Comparison of ENCODE assay signal across 18 cellular contexts in the genomic region with DNA sequence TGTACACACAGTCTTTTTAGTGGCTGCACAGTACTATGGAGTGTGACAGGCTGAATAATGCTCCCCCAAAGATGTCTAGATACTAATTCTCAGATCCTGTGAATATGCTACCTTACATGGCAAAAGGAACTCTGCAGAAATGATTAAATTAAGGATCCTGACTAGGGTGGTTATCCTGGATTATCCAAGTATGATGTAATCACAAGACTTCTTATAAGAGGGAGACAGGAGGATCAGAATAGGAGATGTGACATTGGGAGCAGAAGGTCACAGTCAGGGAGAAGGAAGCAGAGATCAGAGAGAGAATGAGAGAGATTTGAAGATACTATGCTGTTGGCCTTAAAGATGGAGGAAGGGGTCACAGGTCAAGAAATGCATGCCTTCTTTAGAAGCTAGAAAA. TPM values are rescaled to one million over a fixed set of nuclear protein-coding genes. Genes with fewer than 3 reads are reported as not detected.
A peak's percentile ranks its signal among the peaks of the same experiment; 100 is the strongest.
DNase-seq lines count a peak whose midpoint lies in the region; ATAC-seq and TF ChIP-seq lines count a peak whose summit lies in the region.
"Had no signal": no experiment of that assay in that cellular context is flagged by ENCODE, and none has a peak within 500 bp of the region (broad histone marks: within the 10 kb centered on the region; RNA-seq: fewer than 3 reads in every experiment).

No MANE protein-coding gene starts in this region.

- peaks cover 22 to 24% of the 10 kb centered on the region in 2 donors for H3K4me1 Mint-ChIP-seq in natural killer cell treated with Interleukin-12 subunit alpha and Interleukin-12 subunit beta and Interleukin-15 and Interleukin-18, amount 100 ng/mL, for 72 hours (ENCODE audit: low read depth in 2 of 2)
- H3K4me1 Mint-ChIP-seq in natural killer cell (peaks cover 13 to 20% of the 10 kb centered on the region in 2 donors), endothelial cell (ENCODE audit: unreplicated experiment) (no peaks in the 10 kb centered on the region)

- no peaks in the 10 kb centered on the region for H3K27me3 Mint-ChIP-seq in natural killer cell treated with Interleukin-12 subunit alpha and Interleukin-12 subunit beta and Interleukin-15 and Interleukin-18, amount 100 ng/mL, for 72 hours
- H3K27me3 Mint-ChIP-seq in natural killer cell (ENCODE audit: low read depth in 2 of 2) (no peaks in the 10 kb centered on the region), endothelial cell (ENCODE audit: unreplicated experiment) (no peaks in the 10 kb centered on the region)

- no peak for DNase-seq in natural killer cell treated with Interleukin-12 subunit alpha and Interleukin-12 subunit beta and Interleukin-15 and Interleukin-18, amount 100 ng/mL, for 72 hours (ENCODE audit: low spot score)
- DNase-seq in natural killer cell, result no peak
- DNase-seq in NCI-H82 (lab: John Stamatoyannopoulos, UW), result peak; percentile 34
- no peak for DNase-seq in endothelial cell (ENCODE audit: low spot score)
- no peak for DNase-seq in C1 segment of cervical spinal cord (lab: John Stamatoyannopoulos, UW)
- no peak for DNase-seq in DMS153 (lab: John Stamatoyannopoulos, UW)
- DNase-seq: ACHN, AML-193, DMS79 treated with DMSO at 0.1 percent for 48 hours, GOT3, KG1, NCI-H1048, NCI-H1436 treated with DMSO at 0.1 percent for 48 hours, NCI-H2029 treated with DMSO at 0.1 percent for 48 hours, NCI-H2171 treated with DMSO at 0.1 percent for 48 hours, NCI-H774 had no signal

- peak overlapping the region; percentile 1 to 2 for H3K27ac Mint-ChIP-seq in natural killer cell treated with Interleukin-12 subunit alpha and Interleukin-12 subunit beta and Interleukin-15 and Interleukin-18, amount 100 ng/mL, for 72 hours
- peak overlapping the region in 1 of 2 donors; percentile 0 for H3K27ac Mint-ChIP-seq in natural killer cell
- H3K27ac Mint-ChIP-seq in endothelial cell (ENCODE audit: unreplicated experiment), result peak overlapping the region; percentile 6

- H3K9me3 Mint-ChIP-seq in natural killer cell treated with Interleukin-12 subunit alpha and Interleukin-12 subunit beta and Interleukin-15 and Interleukin-18, amount 100 ng/mL, for 72 hours, result no peaks in the 10 kb centered on the region
- H3K9me3 Mint-ChIP-seq in natural killer cell (no peaks in the 10 kb centered on the region), endothelial cell (ENCODE audit: unreplicated experiment) (no peaks in the 10 kb centered on the region)

- peaks cover 4% of the 10 kb centered on the region for H3K36me3 Mint-ChIP-seq in natural killer cell treated with Interleukin-12 subunit alpha and Interleukin-12 subunit beta and Interleukin-15 and Interleukin-18, amount 100 ng/mL, for 72 hours
- H3K36me3 Mint-ChIP-seq in natural killer cell (no peaks in the 10 kb centered on the region), endothelial cell (ENCODE audit: low read depth, unreplicated experiment) (peaks cover 4% of the 10 kb centered on the region)

- no peak overlapping the region for H3K4me3 Mint-ChIP-seq in natural killer cell treated with Interleukin-12 subunit alpha and Interleukin-12 subunit beta and Interleukin-15 and Interleukin-18, amount 100 ng/mL, for 72 hours
- H3K4me3 Mint-ChIP-seq in natural killer cell (no peak overlapping the region), endothelial cell (ENCODE audit: unreplicated experiment) (no peak overlapping the region)

- ATAC-seq in natural killer cell treated with Interleukin-12 subunit alpha and Interleukin-12 subunit beta and Interleukin-15 and Interleukin-18, amount 100 ng/mL, for 72 hours, result no peak
- ATAC-seq in natural killer cell, result no peak
- no peak for ATAC-seq in GM18517 (IDR thresholded peaks at IDR 0.05; ENCODE audit: unreplicated experiment)

- TF ChIP-seq CTCF in natural killer cell (IDR thresholded peaks at IDR 0.05) (no peak), endothelial cell (IDR thresholded peaks at IDR 0.05; ENCODE audit: unreplicated experiment) (no peak)

- intact Hi-C loops in natural killer cell (cut with micrococcal nuclease), result no loop called here

RNA-seq across cellular contexts. Expression of gene GABPB1, which starts 34.5 kb away (rescaled TPM):
- 10 to 100 TPM; 43.2 to 45.1 TPM for total RNA-seq in natural killer cell treated with Interleukin-12 subunit alpha and Interleukin-12 subunit beta and Interleukin-15 and Interleukin-18, amount 100 ng/mL, for 72 hours
- total RNA-seq in natural killer cell (10 to 100 TPM; 20.8 to 30.8 (median 26.3) TPM), endothelial cell (ENCODE audit: unreplicated experiment) (58.5 TPM)

RNA-seq across cellular contexts. Expression of gene HDC, which starts 55.0 kb away (rescaled TPM):
- total RNA-seq in natural killer cell treated with Interleukin-12 subunit alpha and Interleukin-12 subunit beta and Interleukin-15 and Interleukin-18, amount 100 ng/mL, for 72 hours, result 10 to 100 TPM in 1 of 2 donors, not detected in 1; 93.2 TPM
- total RNA-seq in natural killer cell (100 to 1,000 TPM in 1 of 3 donors, 1 to 10 TPM in 1, under 1 TPM in 1; 0.14 to 494 (median 9.5) TPM), endothelial cell (ENCODE audit: unreplicated experiment) (not detected)
- total RNA-seq: SK-MEL-5 had no signal
